ENCODE assay signal across 8 cellular contexts in genomic region chr10:27241640-27242472, GRCh38. TPM values are rescaled to one million over a fixed set of nuclear protein-coding genes. Genes with fewer than 3 reads are reported as not detected.
DNase-seq lines count a peak whose midpoint lies in the region; ATAC-seq, FAIRE-seq and TF ChIP-seq lines count a peak whose summit lies in the region.

No MANE protein-coding gene starts in this region.

- peak overlapping the region; percentile 93 to 98 (median 98) for H3K4me3 Mint-ChIP-seq in T-cell

- H3K4me1 ChIP-seq in left ventricle myocardium inferior (peaks cover 52% of the 10 kb centered on the region), prostate gland (replicated peaks) (peaks cover 3% of the 10 kb centered on the region)

- intact Hi-C loops in left ventricle myocardium inferior (cut with micrococcal nuclease) (no loop called here), prostate gland (cut with DNase I) (loop anchor here (2.0 kb wide), 1 partner anchor 87 kb away; the partner anchor contains the start of genes MASTL and YME1L1)

- no peaks in the 10 kb centered on the region for H3K27me3 ChIP-seq in left ventricle myocardium inferior (ENCODE audit: low read depth)
- no peaks in the 10 kb centered on the region for H3K27me3 ChIP-seq in prostate gland (replicated peaks; ENCODE audit: insufficient read depth)

- in situ Hi-C loops in GM13977 (cut with MboI; ENCODE audit: low pct_unique_long_range_greater_than_20kb, low sequenced_read_pairs, unreplicated experiment), result no loop called here

- H3K27me3 Mint-ChIP-seq in T-cell, result no peaks in the 10 kb centered on the region

- peak; percentile 85 for DNase-seq in GM13977 (ENCODE audit: low spot score)
- peak; percentile 88 for DNase-seq in NCI-H1436 (lab: John Stamatoyannopoulos, UW)
- DNase-seq in T-cell, result peak; percentile 66 to 86 (median 80)
- peak; percentile 91 for DNase-seq in amniotic epithelial cell (ENCODE audit: low read depth)
- peak; percentile 91 for DNase-seq in left ventricle myocardium inferior
- DNase-seq in prostate gland (ENCODE audit: low spot score), result peak; percentile 91
- DNase-seq in urothelium cell line (ENCODE audit: low spot score), result peak; percentile 90

- H3K27ac Mint-ChIP-seq in T-cell, result peak overlapping the region; percentile 96 to 99

- no peaks in the 10 kb centered on the region for H3K36me3 Mint-ChIP-seq in T-cell

- H3K4me1 Mint-ChIP-seq in T-cell, result peaks cover 36 to 43% (median 37%) of the 10 kb centered on the region in 3 donors

- no peaks in the 10 kb centered on the region for H3K9me3 Mint-ChIP-seq in T-cell

- POLR2A ChIA-PET in T-cell (lab: Charles Lee), result interaction anchor here in 1 of 2 donors (1.0 to 1.8 kb wide), 3 partner anchors 15 to 1093 kb away, joined by 4 to 10 read pairs (median 4); partner anchors contain the start of gene YME1L1

- H3K36me3 ChIP-seq in left ventricle myocardium inferior, result no peaks in the 10 kb centered on the region
- H3K36me3 ChIP-seq in prostate gland, result no peaks in the 10 kb centered on the region

- H3K4me3 ChIP-seq in left ventricle myocardium inferior (peak overlapping the region; percentile 87), prostate gland (peak overlapping the region; percentile 72)

- peak; percentile 64 for ATAC-seq in HG02852 (IDR thresholded peaks at IDR 0.05; ENCODE audit: unreplicated experiment)
- peak; percentile 69 to 80 (median 74) for ATAC-seq in T-cell (replicated peaks in 1 of 4)

- peak overlapping the region; percentile 99 for H3K27ac ChIP-seq in left ventricle myocardium inferior (replicated peaks)
- H3K27ac ChIP-seq in prostate gland, result peak overlapping the region; percentile 97

- TF ChIP-seq POLR2A in prostate gland (IDR thresholded peaks at IDR 0.05), result peak; percentile 90

- H3K9me3 ChIP-seq in left ventricle myocardium inferior (replicated peaks) (no peaks in the 10 kb centered on the region), prostate gland (no peaks in the 10 kb centered on the region)

- TF ChIP-seq CTCF in GM13977 (IDR thresholded peaks at IDR 0.05; ENCODE audit: extremely low read depth, insufficient read depth, missing control alignments) (peak; percentile 27), left ventricle myocardium inferior (IDR thresholded peaks at IDR 0.05; ENCODE audit: borderline replicate concordance) (peak; percentile 53), prostate gland (IDR thresholded peaks at IDR 0.05) (peak in 3 of 4 experiments; percentile 16 to 77 (median 54))

- CTCF ChIA-PET in T-cell (lab: Charles Lee), result interaction anchor here (0.6 to 1.8 kb wide), 10 partner anchors 9 to 516 kb away, joined by 3 to 21 read pairs (median 4); partner anchors contain the start of genes MASTL (in 1 of the 2) and YME1L1 (in 1 of the 2)

- 1% methylated on average over 49 of the region's 59 CpGs for WGBS in prostate gland

- peak; percentile 9 for FAIRE-seq in urothelium cell line (lab: Jason Lieb, UNC)

RNA-seq across cellular contexts. Expression of gene ACBD5, which starts 1.3 kb away (rescaled TPM):
- total RNA-seq in T-cell, result 10 to 100 TPM; 20.7 to 21.2 (median 21.1) TPM
- 64.0 TPM for total RNA-seq in left ventricle myocardium inferior
- total RNA-seq in prostate gland, result 10 to 100 TPM; 28.9 to 33.7 TPM

Comparison
In these comparisons a context has a peak if more than half of its experiments do, and no peak if none do; other contexts are left out.
1. Peak in every context shown above with its lines: DNase-seq, ATAC-seq, H3K4me3 ChIP-seq and H3K27ac ChIP-seq.